In the genomic region with DNA sequence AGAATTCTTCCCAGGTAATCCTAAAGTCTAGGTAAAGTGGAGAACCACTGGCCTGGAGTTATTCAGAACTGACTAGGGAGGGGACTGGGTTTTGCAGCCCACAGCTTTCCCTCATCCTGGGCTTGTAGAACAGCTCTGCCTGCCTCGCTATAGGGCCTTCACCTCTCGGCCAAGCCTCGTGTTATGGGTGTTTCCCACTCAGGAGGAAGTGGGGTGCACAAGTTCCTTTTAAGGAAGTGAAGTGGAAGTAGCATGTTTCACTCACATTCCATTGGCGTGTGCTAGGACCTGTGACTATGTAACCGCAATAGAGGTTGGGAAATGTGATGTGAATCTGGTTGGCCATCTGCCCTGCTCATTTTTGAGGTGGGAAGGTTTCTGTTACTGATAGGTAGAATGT, we compare ENCODE assay signal across 7 cellular contexts. TPM values are rescaled to one million over a fixed set of nuclear protein-coding genes. Genes with fewer than 3 reads are reported as not detected.
DNase-seq lines count a peak whose midpoint lies in the region; ATAC-seq, FAIRE-seq and TF ChIP-seq lines count a peak whose summit lies in the region.
"Not testable (repeated sequence)": the region's sequence is repeated elsewhere in the genome, so short reads cannot be mapped to it uniquely, and the experiment has no call there.

No MANE protein-coding gene starts in this region.

- not testable (repeated sequence) for H2BK5ac ChIP-seq in mesenchymal stem cell (ENCODE audit: low read depth, low read length, poor library complexity, severe bottlenecking)

- H2BK120ac ChIP-seq in mesenchymal stem cell (ENCODE audit: low read depth, low read length), result not testable (repeated sequence)

- FAIRE-seq in GM12891 (lab: Jason Lieb, UNC), result peak; percentile 87
- FAIRE-seq in K562 (lab: Jason Lieb, UNC), result peak; percentile 32

- not testable (repeated sequence) for H4K8ac ChIP-seq in mesenchymal stem cell (ENCODE audit: low read length)

- not testable (repeated sequence) for H2AK5ac ChIP-seq in mesenchymal stem cell (ENCODE audit: low read length, severe bottlenecking)

- H3K18ac ChIP-seq in mesenchymal stem cell (ENCODE audit: low read depth in 1 of 2, low read length in 2 of 2), result not testable (repeated sequence)

- intact Hi-C loops in K562 (cut with micrococcal nuclease), result loop anchor here (10.0 kb wide), 1 partner anchor 300 kb away; no protein-coding TSS in a partner anchor

- in situ Hi-C loops in K562 (cut with MboI), result loop anchor here (5.0 kb wide), 1 partner anchor 298 kb away; no protein-coding TSS in a partner anchor

- H2BK12ac ChIP-seq in mesenchymal stem cell (ENCODE audit: low read length in 2 of 2), result not testable (repeated sequence)

- not testable (repeated sequence) for H3K79me1 ChIP-seq in mesenchymal stem cell (replicated peaks; ENCODE audit: low read length, poor library complexity, severe bottlenecking)

- not testable (repeated sequence) for H3K36me3 ChIP-seq in K562 (ENCODE audit: control insufficient read depth, insufficient read depth, low read length); mesenchymal stem cell (ENCODE audit: control insufficient read depth in 1 of 2, insufficient read depth in 2 of 2, low read depth in 1 of 2, low read length in 2 of 2)

- TF ChIP-seq CTCF in K562 (IDR thresholded peaks at IDR 0.05 in 2 of 3, conservative IDR thresholded peaks at IDR 0.05 in 1 of 3; ENCODE audit: insufficient read depth in 2 of 3, low read depth in 1 of 3, low read length in 3 of 3); foreskin keratinocyte (conservative IDR thresholded peaks at IDR 0.05): not testable (repeated sequence)

- CTCF ChIA-PET in K562 (lab: Yijun Ruan, JAX; ENCODE audit: low intra/inter-chr PET ratio), result not testable (repeated sequence)

- H3K9ac ChIP-seq in K562 (ENCODE audit: insufficient read depth in 1 of 2, low read depth in 2 of 2, low read length in 2 of 2); mesenchymal stem cell (ENCODE audit: low read length): not testable (repeated sequence)

- not testable (repeated sequence) for H4K20me1 ChIP-seq in K562 (replicated peaks; ENCODE audit: control insufficient read depth, insufficient read depth, low read length)

- not testable (repeated sequence) for BruUV-seq in K562 (replicated peaks; lab: Mats Ljungman, UMichigan)

- not testable (repeated sequence) for TF ChIP-seq EP300 in Ishikawa (IDR thresholded peaks at IDR 0.05; ENCODE audit: borderline replicate concordance); K562 (IDR thresholded peaks at IDR 0.05; ENCODE audit: low read length)

- not testable (repeated sequence) for H3K4ac ChIP-seq in mesenchymal stem cell (ENCODE audit: low read depth in 1 of 2, low read length in 2 of 2)

- not testable (repeated sequence) for H3K9me1 ChIP-seq in K562 (ENCODE audit: control insufficient read depth, insufficient read depth, low read length)

- H3K4me1 ChIP-seq in K562 (replicated peaks in 1 of 2; ENCODE audit: control insufficient read depth in 2 of 2, insufficient read depth in 2 of 2, low read length in 2 of 2); foreskin keratinocyte; mesenchymal stem cell (ENCODE audit: control insufficient read depth, insufficient read depth, low read depth, low read length): not testable (repeated sequence)

- H3K9me3 ChIP-seq in K562 (replicated peaks; ENCODE audit: control insufficient read depth, insufficient read depth, low read depth, low read length); mesenchymal stem cell (ENCODE audit: control insufficient read depth, low read length): not testable (repeated sequence)

- POLR2A ChIA-PET in K562 (lab: Yijun Ruan, JAX), result interaction anchor here (0.8 kb wide), 1 partner anchor 166 kb away, joined by 3 read pairs; no protein-coding TSS in a partner anchor

- not testable (repeated sequence) for H3K4me2 ChIP-seq in K562 (ENCODE audit: insufficient read depth, low read length); mesenchymal stem cell (ENCODE audit: low read length, poor library complexity, severe bottlenecking)

- not testable (repeated sequence) for H4K91ac ChIP-seq in mesenchymal stem cell (ENCODE audit: low read length)

- H3K23ac ChIP-seq in mesenchymal stem cell (ENCODE audit: low read length in 2 of 2), result not testable (repeated sequence)

- 12% methylated on average over 5 of the region's 5 CpGs for WGBS in K562 (ENCODE audit: insufficient coverage, low coverage, missing lambda C conversion rate)
- 73% methylated on average over 5 of the region's 5 CpGs for WGBS in mesenchymal stem cell

- not testable (repeated sequence) for DNase-seq in GM12891 (ENCODE audit: insufficient read length, low spot score)
- peak; percentile 17 for DNase-seq in NOMO-1 treated with DMSO at 0.1 percent for 48 hours (lab: John Stamatoyannopoulos, UW; ENCODE audit: unreplicated experiment)
- DNase-seq in SKM-1 treated with dmso at 0.1 percent for 144 hours (lab: John Stamatoyannopoulos, UW; ENCODE audit: unreplicated experiment), result peak; percentile 16
- peak in 1 of 4 experiments; percentile 19 for DNase-seq in K562 (ENCODE audit: extremely low read depth in 1 of 4, low spot score in 3 of 4)
- DNase-seq in foreskin keratinocyte, result peak; percentile 63 to 68
- peak; percentile 22 for DNase-seq in mesenchymal stem cell

- not testable (repeated sequence) for H2BK15ac ChIP-seq in mesenchymal stem cell (ENCODE audit: low read depth, poor library complexity, severe bottlenecking)

- not testable (repeated sequence) for TF ChIP-seq RAD21 in Ishikawa (IDR thresholded peaks at IDR 0.05; ENCODE audit: low read depth); K562 (CRISPR knock-in tag; conservative IDR thresholded peaks at IDR 0.05 in 1 of 2, IDR thresholded peaks at IDR 0.05 in 1 of 2)

- ATAC-seq in K562 (peak; percentile 69), foreskin keratinocyte (peak; percentile 64)

- not testable (repeated sequence) for H3K14ac ChIP-seq in mesenchymal stem cell (ENCODE audit: low read length in 2 of 2)

- not testable (repeated sequence) for H3K79me2 ChIP-seq in K562 (ENCODE audit: control insufficient read depth, insufficient read depth, low read length)

- not testable (repeated sequence) for H3K4me3 ChIP-seq in K562; mesenchymal stem cell (ENCODE audit: insufficient read depth in 1 of 2, low read depth in 1 of 2, low read length in 2 of 2)

- H3K27me3 ChIP-seq in K562 (ENCODE audit: control insufficient read depth in 2 of 2, insufficient read depth in 2 of 2, low read length in 2 of 2); foreskin keratinocyte; mesenchymal stem cell (ENCODE audit: control insufficient read depth in 1 of 2, insufficient read depth in 1 of 2, low read length in 2 of 2): not testable (repeated sequence)

- not testable (repeated sequence) for H3K27ac ChIP-seq in K562 (ENCODE audit: extremely low read depth, low read depth, low read length); foreskin keratinocyte; mesenchymal stem cell (ENCODE audit: low read length, poor library complexity, severe bottlenecking)

- not testable (repeated sequence) for TF ChIP-seq POLR2A in GM12891 (IDR thresholded peaks at IDR 0.05; ENCODE audit: low read depth, low read length); K562 (conservative IDR thresholded peaks at IDR 0.05)

- not testable (repeated sequence) for H2AFZ ChIP-seq in K562 (ENCODE audit: low read depth, low read length); mesenchymal stem cell (ENCODE audit: low read depth, low read length)

TF ChIP-seq in GM12891, 5 proteins besides CTCF, POLR2A, EP300 and RAD21:
- TF ChIP-seq SPI1 (IDR thresholded peaks at IDR 0.05; ENCODE audit: low read depth, low read length), result peak; percentile 22; the same call in 1 of the 2 replicates

TF ChIP-seq in Ishikawa, 13 proteins besides CTCF, POLR2A, EP300 and RAD21:
- TF ChIP-seq, protein P1, sequence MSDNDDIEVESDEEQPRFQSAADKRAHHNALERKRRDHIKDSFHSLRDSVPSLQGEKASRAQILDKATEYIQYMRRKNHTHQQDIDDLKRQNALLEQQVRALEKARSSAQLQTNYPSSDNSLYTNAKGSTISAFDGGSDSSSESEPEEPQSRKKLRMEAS (IDR thresholded peaks at IDR 0.05), result peak; percentile 56; the same call in 1 of the 2 replicates

TF ChIP-seq in K562, 482 proteins besides CTCF, POLR2A, EP300 and RAD21 (continues in another document):
- peak; percentile 89 for TF ChIP-seq L3MBTL2 (IDR thresholded peaks at IDR 0.05)
- peak in 1 of 2 experiments; percentile 70; a peak in 2 of 4 replicates for TF ChIP-seq ETV6 (IDR thresholded peaks at IDR 0.05; ENCODE audit: borderline replicate concordance in 1 of 2, low read depth in 2 of 2, low read length in 1 of 2)
- TF ChIP-seq ETV6 (CRISPR knock-in tag; IDR thresholded peaks at IDR 0.05; ENCODE audit: borderline replicate concordance), result not testable (repeated sequence)
- TF ChIP-seq SRF (CRISPR knock-in tag; IDR thresholded peaks at IDR 0.05), result peak in 1 of 2 experiments; percentile 92; a peak in 2 of 4 replicates

RNA-seq across cellular contexts. Expression of a gene that starts 20.5 kb away (rescaled TPM):
- polyA plus RNA-seq in GM12891 (2012; ENCODE audit: low read depth, missing spikeins), result 8.5 TPM
- total RNA-seq in K562 (2011; cell fraction: chromatin; rRNA removed; ENCODE audit: low replicate concordance), result 2.6 and 7.4 TPM in 2 replicates
- total RNA-seq in K562 (2011; cell fraction: nucleolus; rRNA removed), result 1.0 and 1.2 TPM in 2 replicates
- 2.6 and 3.5 TPM in 2 replicates for total RNA-seq in K562 (2011; cell fraction: nucleoplasm; rRNA removed)
- total RNA-seq in K562 (2014; rRNA removed) (3.4 and 3.7 TPM in 2 replicates), K562 (2014; rRNA removed; fragmentation: Illumina TruSeq; extraction: Trizol) (7.5 and 9.0 TPM in 2 replicates), K562 (2015; rRNA removed; fragmentation: Illumina TruSeq; extraction: Trizol) (6.0 and 6.8 TPM in 2 replicates), K562 (2021) (7.3 and 7.6 TPM in 2 replicates), foreskin keratinocyte (10.0 and 12.2 TPM in 2 replicates)
- polyA plus RNA-seq in K562 (2011; rRNA removed) (2.9 and 4.0 TPM in 2 replicates), K562 (2014; fragmentation: Illumina TruSeq; extraction: Trizol) (5.9 and 6.3 TPM in 2 replicates), K562 (2014; fragmentation: Nextera tagmentation; extraction: Ambion mirVana) (1 to 10 TPM; 1.4 TPM), K562 (2014; rRNA removed) (3.4 and 3.6 TPM in 2 replicates), foreskin keratinocyte (2.9 and 4.4 TPM in 2 replicates)
- polyA plus RNA-seq in K562 (2011; cell fraction: cytosol; rRNA removed), result 0.78 and 2.3 TPM in 2 replicates
- polyA plus RNA-seq in K562 (2011; cell fraction: nucleus; rRNA removed), result 2.1 and 3.6 TPM in 2 replicates
- polyA plus RNA-seq in K562 (2012), result 3.2 and 4.5 TPM in 2 replicates
- 5.3 and 9.2 TPM in 2 replicates for polyA minus RNA-seq in K562 (2011; rRNA and poly(A)+ RNA removed)
- 2.2 and 2.8 TPM in 2 replicates for polyA minus RNA-seq in K562 (2011; cell fraction: cytosol; rRNA and poly(A)+ RNA removed)
- polyA minus RNA-seq in K562 (2011; cell fraction: nucleus; rRNA and poly(A)+ RNA removed), result 0.94 and 2.8 TPM in 2 replicates
- polyA plus RNA-seq in mesenchymal stem cell (2013, experiment 1 of 2), result 1.1 TPM
- 1.0 TPM for polyA plus RNA-seq in mesenchymal stem cell (2013, experiment 2 of 2)
